Comparison of ENCODE assay signal across 8 cellular contexts in the genomic region with DNA sequence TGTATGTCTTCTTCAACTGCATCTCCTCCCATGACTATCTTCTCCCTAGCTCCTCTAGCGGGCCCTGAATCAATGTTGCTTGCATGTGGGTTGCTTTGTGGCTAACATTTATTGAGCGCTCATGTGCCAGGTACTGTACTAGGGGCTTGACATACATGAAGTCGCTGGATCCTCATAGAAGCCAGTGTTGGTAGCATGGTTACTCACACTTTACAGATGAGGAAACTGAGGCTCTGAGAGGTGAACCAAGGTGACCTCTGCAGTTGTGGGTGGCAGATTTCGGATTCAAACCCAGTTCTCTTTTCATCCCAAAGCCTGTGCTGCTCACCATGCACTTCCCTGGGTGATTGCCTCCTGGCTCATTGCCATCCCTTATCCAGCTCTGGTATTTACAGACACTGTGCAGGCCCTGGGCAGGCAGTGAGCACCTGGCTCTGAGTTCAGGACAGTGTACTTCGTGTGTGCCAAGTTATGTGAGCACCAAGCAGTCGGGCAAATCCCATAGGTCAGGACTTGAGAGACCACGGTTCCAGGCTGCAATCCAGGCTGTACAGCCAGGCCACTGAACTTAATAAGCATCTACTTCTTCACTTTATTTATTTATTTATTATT. TPM values are rescaled to one million over a fixed set of nuclear protein-coding genes. Genes with fewer than 3 reads are reported as not detected.
DNase-seq lines count a peak whose midpoint lies in the region; ATAC-seq, FAIRE-seq and TF ChIP-seq lines count a peak whose summit lies in the region.

No MANE protein-coding gene starts in this region.

- H3K9ac ChIP-seq in GM12878 (ENCODE audit: control insufficient read depth, insufficient read depth, low read length), result 0 out of 2 replicates have a peak overlapping the region, but pooled peaks have one; percentile 95

- H3K4me3 ChIP-seq in LNCaP clone FGC (ENCODE audit: low read depth, low read length), result peak overlapping the region; percentile 81
- H3K4me3 ChIP-seq in GM12878, result peak overlapping the region; percentile 91
- peak overlapping the region; percentile 68 to 95 (median 86) for H3K4me3 ChIP-seq in tibial nerve

- H3K4me3 Mint-ChIP-seq in CD4-positive, alpha-beta T cell, result peak overlapping the region; percentile 99

- no peak for TF ChIP-seq CTCF in CD4-positive, alpha-beta T cell (IDR thresholded peaks at IDR 0.05)
- no peak for TF ChIP-seq CTCF in LNCaP clone FGC (IDR thresholded peaks at IDR 0.05; ENCODE audit: control insufficient read depth, extremely low read depth, insufficient read depth)
- no peak for TF ChIP-seq CTCF in GM12878 (IDR thresholded peaks at IDR 0.05 in 2 of 3, conservative IDR thresholded peaks at IDR 0.05 in 1 of 3; ENCODE audit: control insufficient read depth in 2 of 3, extremely low read depth in 1 of 3, insufficient read depth in 1 of 3, low read depth in 3 of 3, low read length in 3 of 3)
- TF ChIP-seq CTCF in tibial nerve (IDR thresholded peaks at IDR 0.05), result no peak
- TF ChIP-seq CTCF in GM10266 (IDR thresholded peaks at IDR 0.05; ENCODE audit: control insufficient read depth, insufficient read depth, low read depth, missing control alignments), result no peak

- intact Hi-C loops in CD4-positive, alpha-beta T cell (cut with DNase I, micrococcal nuclease), result loop anchor here (5.0 to 10.0 kb wide), 5 partner anchors 65 to 1430 kb away; partner anchors contain the start of genes KYAT1 (in 1 of the 2), LRRC8A (in 1 of the 2) and ST6GALNAC4 (in 1 of the 2)
- intact Hi-C loops in GM12878 (cut with micrococcal nuclease; ENCODE audit: unreplicated experiment), result loop anchor here (10.0 kb wide), 1 partner anchor 238 kb away; no protein-coding TSS in a partner anchor

- POLR2A ChIA-PET in CD4-positive, alpha-beta T cell (lab: Charles Lee), result interaction anchor here (0.7 to 3.1 kb wide), 3 partner anchors 18 to 65 kb away, joined by 3 to 31 read pairs (median 4); partner anchors contain the start of gene ZNF79
- POLR2A ChIA-PET in GM12878 (lab: Charles Lee), result interaction anchor here (0.8 to 3.7 kb wide), 3 partner anchors 8 to 56 kb away, joined by 3 to 26 read pairs (median 18); partner anchors contain the start of genes SLC2A8 and ZNF79

- H3K9me3 Mint-ChIP-seq in CD4-positive, alpha-beta T cell, result no peaks in the 10 kb centered on the region

- peaks cover 47% of the 10 kb centered on the region for H3K79me2 ChIP-seq in GM12878 (ENCODE audit: control insufficient read depth, insufficient read depth, low read length)

- in situ Hi-C loops in GM12878 (cut with MboI), result no loop called here

- no peaks in the 10 kb centered on the region for H3K27me3 Mint-ChIP-seq in CD4-positive, alpha-beta T cell

- TF ChIP-seq EP300 in GM12878 (IDR thresholded peaks at IDR 0.05; ENCODE audit: borderline replicate concordance in 1 of 2, control insufficient read depth in 1 of 2, low read depth in 2 of 2, low read length in 2 of 2), result no peak
- TF ChIP-seq EP300 in tibial nerve (IDR thresholded peaks at IDR 0.05), result no peak

- H2AFZ ChIP-seq in GM12878 (ENCODE audit: control insufficient read depth, low read depth, low read length), result no peak overlapping the region; the same call in 1 of the 2 replicates

- RAD21 ChIA-PET in GM12878 (lab: Charles Lee; ENCODE audit: unreplicated experiment), result interaction anchor here (0.9 to 2.2 kb wide), 4 partner anchors 28 to 282 kb away, joined by 3 to 9 read pairs (median 4); partner anchors contain the start of genes SLC2A8, TOR2A and ZNF79

- no TSS peak for BruUV-seq in GM12878 (replicated peaks; lab: Mats Ljungman, UMichigan)

- no peak for DNase-seq in CD4-positive, alpha-beta T cell
- DNase-seq in LNCaP clone FGC (ENCODE audit: low read depth) (peak; percentile 94), GM12878 (ENCODE audit: low read depth, low spot score) (no peak), left lobe of liver (ENCODE audit: low spot score) (peak; percentile 96), tibial nerve (ENCODE audit: low spot score in 2 of 2) (peak in 1 of 2 donors; percentile 20), GM10266 (ENCODE audit: extremely low spot score) (no peak)

- SMC1A ChIA-PET in GM12878 (lab: Charles Lee; ENCODE audit: uncharacterized antibody, unreplicated experiment), result no interaction called here

- H3K27ac ChIP-seq in CD4-positive, alpha-beta T cell (ENCODE audit: low read depth, low read length), result no peak overlapping the region
- H3K27ac ChIP-seq in GM12878 (ENCODE audit: control insufficient read depth, insufficient read depth) (no peak overlapping the region), tibial nerve (peak overlapping the region in 3 of 4 donors; percentile 91 to 98 (median 94))

- TF ChIP-seq POLR2A in GM12878 (IDR thresholded peaks at IDR 0.05; ENCODE audit: low read depth, low read length) (no peak), tibial nerve (IDR thresholded peaks at IDR 0.05) (no peak)

- peaks cover 11% of the 10 kb centered on the region for H4K20me1 ChIP-seq in GM12878 (ENCODE audit: control insufficient read depth, insufficient read depth)

- H3K27me3 ChIP-seq in CD4-positive, alpha-beta T cell (ENCODE audit: control insufficient read depth, insufficient read depth, low read length), result no peaks in the 10 kb centered on the region
- H3K27me3 ChIP-seq in GM12878 (replicated peaks in 1 of 2; ENCODE audit: control insufficient read depth in 2 of 2, insufficient read depth in 2 of 2, low read length in 1 of 2), result no peaks in the 10 kb centered on the region
- H3K27me3 ChIP-seq in tibial nerve, result no peaks in the 10 kb centered on the region

- CTCF ChIA-PET in CD4-positive, alpha-beta T cell (lab: Charles Lee), result interaction anchor here (0.9 kb wide), 1 partner anchor 282 kb away, joined by 3 read pairs; no protein-coding TSS in a partner anchor
- CTCF ChIA-PET in GM12878 (lab: Yijun Ruan, JAX), result interaction anchor here (1.0 kb wide), 1 partner anchor 13 kb away, joined by 3 read pairs; no protein-coding TSS in a partner anchor

- H3K36me3 ChIP-seq in GM12878 (ENCODE audit: control insufficient read depth in 2 of 2, insufficient read depth in 2 of 2, low read length in 1 of 2), result peaks cover 4 to 24% of the 10 kb centered on the region in 2 experiments
- H3K36me3 ChIP-seq in tibial nerve, result peaks cover 0 to 59% (median 7%) of the 10 kb centered on the region in 3 donors

- H3K4me1 Mint-ChIP-seq in CD4-positive, alpha-beta T cell (ENCODE audit: low read depth), result peaks cover 40% of the 10 kb centered on the region

- no peak for FAIRE-seq in GM12878 (lab: Jason Lieb, UNC)

- H3K27ac Mint-ChIP-seq in CD4-positive, alpha-beta T cell, result peak overlapping the region; percentile 99

- H3K9me3 ChIP-seq in CD4-positive, alpha-beta T cell (ENCODE audit: control insufficient read depth, low read length), result no peaks in the 10 kb centered on the region
- no peaks in the 10 kb centered on the region for H3K9me3 ChIP-seq in GM12878 (replicated peaks; ENCODE audit: control insufficient read depth, insufficient read depth, low read length)
- no peaks in the 10 kb centered on the region for H3K9me3 ChIP-seq in tibial nerve

- peaks cover 57% of the 10 kb centered on the region for H3K36me3 Mint-ChIP-seq in CD4-positive, alpha-beta T cell (ENCODE audit: low read depth)

- WGBS in GM12878 (ENCODE audit: insufficient coverage, insufficient replicate concordance, low lambda C conversion rate, missing lambda C conversion rate), result 70% methylated on average over 7 of the region's 7 CpGs
- WGBS in tibial nerve, 2 donors, result 62 to 66% methylated on average over 7 of the region's 7 CpGs

- no peak for TF ChIP-seq RAD21 in GM12878 (IDR thresholded peaks at IDR 0.05; ENCODE audit: insufficient read depth, low read depth, low read length)

- peak overlapping the region; percentile 39 for H3K4me2 ChIP-seq in GM12878 (ENCODE audit: control insufficient read depth, insufficient read depth)

- peaks cover 6% of the 10 kb centered on the region; the same call in 1 of the 2 replicates for H3K4me1 ChIP-seq in GM12878 (ENCODE audit: control insufficient read depth, insufficient read depth, low read length)
- peaks cover 0 to 46% (median 19%) of the 10 kb centered on the region in 4 donors for H3K4me1 ChIP-seq in tibial nerve

- no peak for ATAC-seq in CD4-positive, alpha-beta T cell (ENCODE audit: poor library complexity)
- ATAC-seq in GM12878 (no peak), left lobe of liver (peak; percentile 60), GM18868 (IDR thresholded peaks at IDR 0.05; ENCODE audit: unreplicated experiment) (no peak), HG03097 (IDR thresholded peaks at IDR 0.05; ENCODE audit: low FRiP score, unreplicated experiment) (no peak)

RNA-seq across cellular contexts. Expression of gene LRSAM1, which starts 1.3 kb away (rescaled TPM):
- total RNA-seq in CD4-positive, alpha-beta T cell, result 10 to 100 TPM; 11.4 to 16.0 TPM
- total RNA-seq in GM12878 (2013; cell fraction: nucleolus; rRNA removed), result 60.8 and 70.8 TPM in 2 replicates
- total RNA-seq in GM12878 (2014; rRNA removed) (13.1 and 13.7 TPM in 2 replicates), GM12878 (2014; rRNA removed; fragmentation: Illumina TruSeq; extraction: Trizol) (5.8 and 5.9 TPM in 2 replicates), GM12878 (2021) (18.9 and 20.4 TPM in 2 replicates), left lobe of liver (10.9 TPM), tibial nerve (10 to 100 TPM; 18.8 to 44.1 (median 28.3) TPM)
- polyA plus RNA-seq in GM12878 (2011; ENCODE audit: low read depth), result 6.8 TPM
- polyA plus RNA-seq in GM12878 (2011; rRNA removed) (7.5 and 9.7 TPM in 2 replicates), GM12878 (2014; fragmentation: Illumina TruSeq; extraction: Trizol) (4.5 and 6.9 TPM in 2 replicates), GM12878 (2014; fragmentation: Nextera tagmentation; extraction: Ambion mirVana) (under 1 TPM; 0.14 to 0.53 TPM), GM12878 (2014; rRNA removed) (14.3 and 14.8 TPM in 2 replicates), GM12878 (2016; fragmentation: Nextera tagmentation; extraction: Ambion mirVana) (10 to 100 TPM; 18.4 to 23.4 TPM)
- polyA plus RNA-seq in GM12878 (2011; cell fraction: cytosol; rRNA removed), result 8.2 and 10.8 TPM in 2 replicates
- polyA plus RNA-seq in GM12878 (2011; cell fraction: nucleus; rRNA removed), result 44.3 and 44.5 TPM in 2 replicates
- 12.3 and 17.2 TPM in 2 replicates for polyA plus RNA-seq in GM12878 (2012)
- 7.3 and 16.4 TPM in 2 replicates for polyA minus RNA-seq in GM12878 (2011; rRNA and poly(A)+ RNA removed)
- 3.2 and 6.8 TPM in 2 replicates for polyA minus RNA-seq in GM12878 (2011; cell fraction: cytosol; rRNA and poly(A)+ RNA removed)
- polyA minus RNA-seq in GM12878 (2011; cell fraction: nucleus; rRNA and poly(A)+ RNA removed), result 22.5 and 27.0 TPM in 2 replicates

RNA-seq across cellular contexts. Expression of gene RPL12, which starts 1.4 kb away (rescaled TPM):
- 1,000 to 10,000 TPM; 1,884 to 1,993 TPM for total RNA-seq in CD4-positive, alpha-beta T cell
- 532 and 580 TPM in 2 replicates for total RNA-seq in GM12878 (2013; cell fraction: nucleolus; rRNA removed)
- total RNA-seq in GM12878 (2014; rRNA removed) (2,340 and 2,418 TPM in 2 replicates), GM12878 (2014; rRNA removed; fragmentation: Illumina TruSeq; extraction: Trizol) (4,535 and 4,622 TPM in 2 replicates), GM12878 (2021) (2,052 and 2,163 TPM in 2 replicates), left lobe of liver (307 TPM), tibial nerve (1,000 to 10,000 TPM; 2,005 to 2,223 (median 2,119) TPM)
- 4,165 TPM for polyA plus RNA-seq in GM12878 (2011; ENCODE audit: low read depth)
- polyA plus RNA-seq in GM12878 (2011; rRNA removed) (2,640 and 2,932 TPM in 2 replicates), GM12878 (2014; fragmentation: Illumina TruSeq; extraction: Trizol) (4,925 and 5,544 TPM in 2 replicates), GM12878 (2014; fragmentation: Nextera tagmentation; extraction: Ambion mirVana) (1,000 to 10,000 TPM; 3,077 to 3,412 TPM), GM12878 (2014; rRNA removed) (3,446 and 3,776 TPM in 2 replicates), GM12878 (2016; fragmentation: Nextera tagmentation; extraction: Ambion mirVana) (1,000 to 10,000 TPM in 1 of 2 experiments, 100 to 1,000 TPM in 1; 961 to 1,005 TPM)
- polyA plus RNA-seq in GM12878 (2011; cell fraction: cytosol; rRNA removed), result 2,904 and 3,567 TPM in 2 replicates
- polyA plus RNA-seq in GM12878 (2011; cell fraction: nucleus; rRNA removed), result 879 and 937 TPM in 2 replicates
- 3,068 and 4,412 TPM in 2 replicates for polyA plus RNA-seq in GM12878 (2012)
- 712 and 1,069 TPM in 2 replicates for polyA minus RNA-seq in GM12878 (2011; rRNA and poly(A)+ RNA removed)
- polyA minus RNA-seq in GM12878 (2011; cell fraction: cytosol; rRNA and poly(A)+ RNA removed), result 520 and 541 TPM in 2 replicates
- polyA minus RNA-seq in GM12878 (2011; cell fraction: nucleus; rRNA and poly(A)+ RNA removed), result 259 and 431 TPM in 2 replicates

RNA-seq across cellular contexts. Expression of gene ZNF79, which starts 28.4 kb away (rescaled TPM):
- 1 to 10 TPM; 4.3 to 4.9 TPM for total RNA-seq in CD4-positive, alpha-beta T cell
- total RNA-seq in GM12878 (2013; cell fraction: nucleolus; rRNA removed), result 19.1 and 19.8 TPM in 2 replicates
- 11.2 and 14.1 TPM in 2 replicates for total RNA-seq in GM12878 (2014; rRNA removed)
- 9.8 and 11.1 TPM in 2 replicates for total RNA-seq in GM12878 (2014; rRNA removed; fragmentation: Illumina TruSeq; extraction: Trizol)
- 10.2 and 12.4 TPM in 2 replicates for total RNA-seq in GM12878 (2021)
- polyA plus RNA-seq in GM12878 (2011; ENCODE audit: low read depth), result 3.7 TPM
- polyA plus RNA-seq in GM12878 (2011; rRNA removed), result 9.9 and 12.2 TPM in 2 replicates
- 12.5 and 12.8 TPM in 2 replicates for polyA plus RNA-seq in GM12878 (2011; cell fraction: cytosol; rRNA removed)
- 16.2 and 16.3 TPM in 2 replicates for polyA plus RNA-seq in GM12878 (2011; cell fraction: nucleus; rRNA removed)
- 4.7 and 6.1 TPM in 2 replicates for polyA plus RNA-seq in GM12878 (2012)
- 9.5 and 11.9 TPM in 2 replicates for polyA plus RNA-seq in GM12878 (2014; fragmentation: Illumina TruSeq; extraction: Trizol)
- 1 to 10 TPM; 1.8 to 2.0 TPM for polyA plus RNA-seq in GM12878 (2014; fragmentation: Nextera tagmentation; extraction: Ambion mirVana)
- polyA plus RNA-seq in GM12878 (2014; rRNA removed), result 8.7 and 9.3 TPM in 2 replicates
- polyA plus RNA-seq in GM12878 (2016; fragmentation: Nextera tagmentation; extraction: Ambion mirVana), result 10 to 100 TPM; 12.9 to 14.0 TPM
- polyA minus RNA-seq in GM12878 (2011; rRNA and poly(A)+ RNA removed), result 23.2 and 26.5 TPM in 2 replicates
- polyA minus RNA-seq in GM12878 (2011; cell fraction: cytosol; rRNA and poly(A)+ RNA removed), result 4.4 and 6.8 TPM in 2 replicates
- polyA minus RNA-seq in GM12878 (2011; cell fraction: nucleus; rRNA and poly(A)+ RNA removed), result 7.5 and 11.7 TPM in 2 replicates
- 4.2 TPM for total RNA-seq in left lobe of liver
- total RNA-seq in tibial nerve, result 10 to 100 TPM; 11.6 to 18.0 (median 13.0) TPM

RNA-seq across cellular contexts. Expression of gene SLC2A8, which starts 55.6 kb away (rescaled TPM):
- total RNA-seq in CD4-positive, alpha-beta T cell, result 1 to 10 TPM; 1.6 to 1.8 TPM
- 11.3 and 13.6 TPM in 2 replicates for total RNA-seq in GM12878 (2013; cell fraction: nucleolus; rRNA removed)
- total RNA-seq in GM12878 (2014; rRNA removed), result 11.4 and 17.5 TPM in 2 replicates
- total RNA-seq in GM12878 (2014; rRNA removed; fragmentation: Illumina TruSeq; extraction: Trizol), result 4.6 and 4.7 TPM in 2 replicates
- total RNA-seq in GM12878 (2021), result 13.3 and 13.7 TPM in 2 replicates
- polyA plus RNA-seq in GM12878 (2011; ENCODE audit: low read depth), result 5.3 TPM
- polyA plus RNA-seq in GM12878 (2011; rRNA removed), result 2.9 and 6.3 TPM in 2 replicates
- polyA plus RNA-seq in GM12878 (2011; cell fraction: cytosol; rRNA removed), result 7.4 and 13.6 TPM in 2 replicates
- 24.0 and 30.3 TPM in 2 replicates for polyA plus RNA-seq in GM12878 (2011; cell fraction: nucleus; rRNA removed)
- 9.2 and 9.4 TPM in 2 replicates for polyA plus RNA-seq in GM12878 (2012)
- polyA plus RNA-seq in GM12878 (2014; fragmentation: Illumina TruSeq; extraction: Trizol), result 1.6 and 3.3 TPM in 2 replicates
- 1 to 10 TPM in 1 of 2 experiments, under 1 TPM in 1; 0.31 to 1.4 TPM for polyA plus RNA-seq in GM12878 (2014; fragmentation: Nextera tagmentation; extraction: Ambion mirVana)
- polyA plus RNA-seq in GM12878 (2014; rRNA removed), result 13.9 and 16.3 TPM in 2 replicates
- polyA plus RNA-seq in GM12878 (2016; fragmentation: Nextera tagmentation; extraction: Ambion mirVana), result 10 to 100 TPM; 16.8 to 22.7 TPM
- 5.9 and 12.9 TPM in 2 replicates for polyA minus RNA-seq in GM12878 (2011; rRNA and poly(A)+ RNA removed)
- 7.0 and 9.9 TPM in 2 replicates for polyA minus RNA-seq in GM12878 (2011; cell fraction: cytosol; rRNA and poly(A)+ RNA removed)
- 5.0 and 11.5 TPM in 2 replicates for polyA minus RNA-seq in GM12878 (2011; cell fraction: nucleus; rRNA and poly(A)+ RNA removed)
- total RNA-seq in left lobe of liver, result 26.3 TPM
- total RNA-seq in tibial nerve, result 10 to 100 TPM; 30.4 to 46.2 (median 31.7) TPM

Comparison
In these comparisons a context has a peak if more than half of its experiments do, and no peak if none do; other contexts are left out.
1. DNase-seq: peak in LNCaP clone FGC (single experiment) and left lobe of liver (single experiment); none in CD4-positive, alpha-beta T cell (0 of 10), GM12878 (single experiment) and GM10266 (single experiment).
2. H3K27ac ChIP-seq: peak in tibial nerve (3 of 4); none in CD4-positive, alpha-beta T cell (single experiment) and GM12878 (single experiment).
3. Peak in every context shown above with its lines, with median percentiles within 50 percentile points of each other: H3K4me3 ChIP-seq.